12 cellular contexts compared by ENCODE assay signal in genomic region chrX:11929476-11929875, GRCh38.
"Had no signal": no experiment of that assay in that cellular context is flagged by ENCODE, and none has a peak within 500 bp of the region (broad histone marks: within the 10 kb centered on the region; RNA-seq: fewer than 3 reads in every experiment).

No MANE protein-coding gene starts in this region.

- ATAC-seq: body of pancreas; gastroesophageal sphincter; left ventricle myocardium superior; stimulated activated naive CD8-positive, alpha-beta T cell treated with anti-CD3 and anti-CD28 coated beads, Interleukin-15, amount 100 ng/mL, for 72 hours had no signal

- DNase-seq: activated CD4-positive, alpha-beta T cell treated with anti-CD3 and anti-CD28 coated beads, Interleukin-2, amount 50 U/mL, for 4 hours; activated CD4-positive, CD25-positive, alpha-beta regulatory T cell treated with anti-CD3 and anti-CD28 coated beads, Interleukin-2, amount 50 U/mL, for 72 hours; activated T-cell treated with anti-CD3 and anti-CD28 coated beads, Interleukin-2, amount 50 U/mL, for 1 hour; body of pancreas; cerebellar nuclear complex; kidney; left ventricle myocardium superior; stimulated activated CD4-positive, alpha-beta T cell treated with anti-CD3 and anti-CD28 coated beads, Interleukin-15, amount 100 ng/mL, for 24 hours; stimulated activated CD4-positive, alpha-beta T cell treated with anti-CD3 and anti-CD28 coated beads, Interleukin-4, amount 100 ng/mL, for 24 hours; stimulated activated naive CD8-positive, alpha-beta T cell treated with anti-CD3 and anti-CD28 coated beads, Interleukin-15, amount 100 ng/mL, for 72 hours; T-helper 9 cell had no signal
